In the genomic region with DNA sequence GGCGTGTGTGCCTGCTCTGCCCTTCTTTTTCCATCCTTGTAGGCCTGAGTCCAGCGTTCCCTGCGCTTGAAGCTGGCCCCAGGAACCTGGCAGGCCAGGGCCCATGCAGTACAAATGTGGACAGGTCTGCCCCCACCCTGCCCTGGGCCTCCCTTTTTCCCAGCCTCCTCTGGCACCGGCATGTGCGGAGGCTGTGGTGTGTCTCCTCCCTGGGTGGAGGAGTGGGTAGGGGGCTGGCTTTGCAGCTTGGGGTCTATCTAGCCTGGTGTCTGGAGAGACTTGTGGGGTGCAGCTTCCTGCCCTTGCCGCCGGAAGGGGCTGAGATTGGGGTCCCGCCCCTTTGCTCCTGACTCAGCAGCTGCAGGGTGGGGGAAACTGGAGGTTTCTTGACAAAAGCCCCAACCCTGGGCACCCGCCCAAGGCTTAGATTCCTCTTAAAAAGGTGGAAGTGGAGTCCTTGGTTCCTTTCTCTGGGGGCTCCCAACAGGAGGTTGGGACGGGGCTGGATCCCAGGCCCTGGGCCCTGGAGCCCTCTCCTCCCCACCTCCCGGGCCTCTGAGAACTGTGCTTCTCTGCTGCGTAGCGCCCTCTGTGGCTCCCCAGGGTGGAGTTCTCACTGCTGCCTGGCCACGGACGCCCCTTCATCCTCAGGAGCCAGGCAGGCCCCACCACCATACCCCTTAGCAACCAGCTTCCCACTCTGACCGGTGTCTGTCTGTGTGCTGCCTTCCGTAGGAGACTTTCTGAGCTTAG, we compare ENCODE assay signal across 10 cellular contexts. TPM values are rescaled to one million over a fixed set of nuclear protein-coding genes. Genes with fewer than 3 reads are reported as not detected.
DNase-seq lines count a peak whose midpoint lies in the region; ATAC-seq and TF ChIP-seq lines count a peak whose summit lies in the region.
"Had no signal": no experiment of that assay in that cellular context is flagged by ENCODE, and none has a peak within 500 bp of the region (broad histone marks: within the 10 kb centered on the region; RNA-seq: fewer than 3 reads in every experiment).

No MANE protein-coding gene starts in this region.

- peaks cover 100% of the 10 kb centered on the region for H4K20me1 ChIP-seq in SK-N-SH (ENCODE audit: insufficient read depth)

- no peak overlapping the region for H2AFZ ChIP-seq in SK-N-SH (ENCODE audit: low read depth)

- H3K9ac ChIP-seq in SK-N-SH: no peak overlapping the region

- H3K9me2 ChIP-seq in SK-N-SH: no peaks in the 10 kb centered on the region

- TF ChIP-seq RAD21 in SK-N-SH (IDR thresholded peaks at IDR 0.05; ENCODE audit: low read length): no peak

- WGBS in SK-N-SH (ENCODE audit: low lambda C conversion rate): 95% methylated on average over 14 of the region's 17 CpGs

- peaks cover 0 to 77% of the 10 kb centered on the region in 2 experiments; a peak in 1 of 4 replicates for H3K4me1 ChIP-seq in SK-N-SH (ENCODE audit: control insufficient read depth in 1 of 2, insufficient read depth in 2 of 2, low read depth in 1 of 2, low read length in 1 of 2)
- peaks cover 81 to 92% of the 10 kb centered on the region in 2 experiments for H3K4me1 ChIP-seq in neutrophil (ENCODE audit: control insufficient read depth in 1 of 2, insufficient read depth in 1 of 2, low read depth in 1 of 2, low read length in 1 of 2)

- H3K9me3 ChIP-seq in SK-N-SH (no peaks in the 10 kb centered on the region), neutrophil (no peaks in the 10 kb centered on the region)

- no peak overlapping the region for H3K27ac ChIP-seq in SK-N-SH (ENCODE audit: low read depth in 2 of 2, low read length in 1 of 2)
- H3K27ac ChIP-seq in neutrophil: peak overlapping the region; percentile 98

- H3F3A ChIP-seq in SK-N-SH (replicated peaks; ENCODE audit: insufficient read depth): no peaks in the 10 kb centered on the region

- no peaks in the 10 kb centered on the region for H3K27me3 ChIP-seq in SK-N-SH (ENCODE audit: insufficient read depth)
- H3K27me3 ChIP-seq in neutrophil: no peaks in the 10 kb centered on the region

- peaks cover 0 to 4% (median 2%) of the 10 kb centered on the region in 3 donors for H3K27me3 Mint-ChIP-seq in CD14-positive monocyte (ENCODE audit: low read depth in 3 of 3)
- no peaks in the 10 kb centered on the region for H3K27me3 Mint-ChIP-seq in dendritic cell treated with granulocyte-macrophage colony-stimulating factor and Interleukin-4, amounts not matched to agents 40 ng/mL and 50 ng/mL, for 4 days

- no peak overlapping the region for H3K4me2 ChIP-seq in SK-N-SH

- DNase-seq in CD14-positive monocyte (ENCODE audit: low spot score) (peak; percentile 83), SK-N-SH (no peak), T-helper 9 cell (no peak), cerebellum (ENCODE audit: low spot score) (no peak), retina (no peak)
- DNase-seq: DMS79, NCI-H1092 had no signal

- H3K4me1 Mint-ChIP-seq in CD14-positive monocyte: peaks cover 5% of the 10 kb centered on the region
- no peaks in the 10 kb centered on the region for H3K4me1 Mint-ChIP-seq in dendritic cell treated with granulocyte-macrophage colony-stimulating factor and Interleukin-4, amounts not matched to agents 40 ng/mL and 50 ng/mL, for 4 days (ENCODE audit: low read depth)

- H3K27ac Mint-ChIP-seq in CD14-positive monocyte: peak overlapping the region in 3 of 7 donors; percentile 97 to 98 (median 97)
- no peak overlapping the region for H3K27ac Mint-ChIP-seq in dendritic cell treated with granulocyte-macrophage colony-stimulating factor and Interleukin-4, amounts not matched to agents 40 ng/mL and 50 ng/mL, for 4 days

- no peaks in the 10 kb centered on the region for H3K9me3 Mint-ChIP-seq in CD14-positive monocyte
- H3K9me3 Mint-ChIP-seq in dendritic cell treated with granulocyte-macrophage colony-stimulating factor and Interleukin-4, amounts not matched to agents 40 ng/mL and 50 ng/mL, for 4 days: no peaks in the 10 kb centered on the region

- no peak for TF ChIP-seq EP300 in SK-N-SH (IDR thresholded peaks at IDR 0.05; ENCODE audit: borderline replicate concordance in 1 of 2, low read depth in 1 of 2, low read length in 1 of 2)

- CTCF ChIA-PET in SK-N-SH (lab: Yijun Ruan, JAX): interaction anchor here (0.6 to 2.7 kb wide), 8 partner anchors 9 to 174 kb away, joined by 3 to 11 read pairs (median 4); no protein-coding TSS in a partner anchor

- TF ChIP-seq CTCF in CD14-positive monocyte (IDR thresholded peaks at IDR 0.05): peak; percentile 22
- TF ChIP-seq CTCF in SK-N-SH (IDR thresholded peaks at IDR 0.05): peak; percentile 13; the same call in 1 of the 2 replicates
- TF ChIP-seq CTCF in neutrophil (IDR thresholded peaks at IDR 0.05): no peak

- peaks cover 51% of the 10 kb centered on the region for H3K79me2 ChIP-seq in SK-N-SH (ENCODE audit: insufficient read depth)

- H3K4me3 ChIP-seq in SK-N-SH (ENCODE audit: low read depth in 2 of 2, low read length in 1 of 2): no peak overlapping the region
- H3K4me3 ChIP-seq in neutrophil (ENCODE audit: low read depth in 1 of 2, low read length in 1 of 2): peak overlapping the region; percentile 58 to 60

- POLR2A ChIA-PET in SK-N-SH (lab: Yijun Ruan, JAX): no interaction called here

- ATAC-seq in GM21423 (IDR thresholded peaks at IDR 0.05; ENCODE audit: unreplicated experiment): no peak

- intact Hi-C loops in CD14-positive monocyte (cut with micrococcal nuclease): loop anchor here (5.0 kb wide), 2 partner anchors 33 to 63 kb away; no protein-coding TSS in a partner anchor
- intact Hi-C loops in dendritic cell treated with granulocyte-macrophage colony-stimulating factor and Interleukin-4, amounts not matched to agents 40 ng/mL and 50 ng/mL, for 4 days (cut with micrococcal nuclease): loop anchor here (5.0 to 10.0 kb wide), 2 partner anchors 61 to 172 kb away; no protein-coding TSS in a partner anchor

- H3K36me3 ChIP-seq in SK-N-SH (replicated peaks in 1 of 2; ENCODE audit: control insufficient read depth in 1 of 2, insufficient read depth in 2 of 2, low read length in 1 of 2): no peaks in the 10 kb centered on the region
- H3K36me3 ChIP-seq in neutrophil: peaks cover 10% of the 10 kb centered on the region

- peaks cover 4 to 29% of the 10 kb centered on the region in 2 donors for H3K36me3 Mint-ChIP-seq in CD14-positive monocyte
- H3K36me3 Mint-ChIP-seq in dendritic cell treated with granulocyte-macrophage colony-stimulating factor and Interleukin-4, amounts not matched to agents 40 ng/mL and 50 ng/mL, for 4 days (ENCODE audit: low read depth): peaks cover 31% of the 10 kb centered on the region

- peak overlapping the region; percentile 69 to 88 for H3K4me3 Mint-ChIP-seq in CD14-positive monocyte
- H3K4me3 Mint-ChIP-seq in dendritic cell treated with granulocyte-macrophage colony-stimulating factor and Interleukin-4, amounts not matched to agents 40 ng/mL and 50 ng/mL, for 4 days: peak overlapping the region; percentile 62

TF ChIP-seq in SK-N-SH, 30 proteins besides CTCF, POLR2A, EP300 and RAD21 (continues in another document):
- TF ChIP-seq POLR2AphosphoS5 (IDR thresholded peaks at IDR 0.05; ENCODE audit: low read depth, low read length) (no peak), RCOR1 (IDR thresholded peaks at IDR 0.05; ENCODE audit: low read length) (no peak), TCF12 (IDR thresholded peaks at IDR 0.05) (no peak), MXI1 (IDR thresholded peaks at IDR 0.05; ENCODE audit: low read depth, low read length) (no peak), EZH2phosphoT487 (IDR thresholded peaks at IDR 0.05; ENCODE audit: borderline replicate concordance, low read depth) (no peak), FOXM1 (IDR thresholded peaks at IDR 0.05; ENCODE audit: low read depth) (no peak), NRF1 (IDR thresholded peaks at IDR 0.05; ENCODE audit: low read depth, low read length) (no peak), TAF1 (IDR thresholded peaks at IDR 0.05; ENCODE audit: borderline replicate concordance, low read depth, low read length) (no peak)
- TF ChIP-seq, protein P1, sequence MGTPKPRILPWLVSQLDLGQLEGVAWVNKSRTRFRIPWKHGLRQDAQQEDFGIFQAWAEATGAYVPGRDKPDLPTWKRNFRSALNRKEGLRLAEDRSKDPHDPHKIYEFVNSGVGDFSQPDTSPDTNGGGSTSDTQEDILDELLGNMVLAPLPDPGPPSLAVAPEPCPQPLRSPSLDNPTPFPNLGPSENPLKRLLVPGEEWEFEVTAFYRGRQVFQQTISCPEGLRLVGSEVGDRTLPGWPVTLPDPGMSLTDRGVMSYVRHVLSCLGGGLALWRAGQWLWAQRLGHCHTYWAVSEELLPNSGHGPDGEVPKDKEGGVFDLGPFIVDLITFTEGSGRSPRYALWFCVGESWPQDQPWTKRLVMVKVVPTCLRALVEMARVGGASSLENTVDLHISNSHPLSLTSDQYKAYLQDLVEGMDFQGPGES (IDR thresholded peaks at IDR 0.05; ENCODE audit: low read depth, low read length): no peak
- TF ChIP-seq, protein P2, sequence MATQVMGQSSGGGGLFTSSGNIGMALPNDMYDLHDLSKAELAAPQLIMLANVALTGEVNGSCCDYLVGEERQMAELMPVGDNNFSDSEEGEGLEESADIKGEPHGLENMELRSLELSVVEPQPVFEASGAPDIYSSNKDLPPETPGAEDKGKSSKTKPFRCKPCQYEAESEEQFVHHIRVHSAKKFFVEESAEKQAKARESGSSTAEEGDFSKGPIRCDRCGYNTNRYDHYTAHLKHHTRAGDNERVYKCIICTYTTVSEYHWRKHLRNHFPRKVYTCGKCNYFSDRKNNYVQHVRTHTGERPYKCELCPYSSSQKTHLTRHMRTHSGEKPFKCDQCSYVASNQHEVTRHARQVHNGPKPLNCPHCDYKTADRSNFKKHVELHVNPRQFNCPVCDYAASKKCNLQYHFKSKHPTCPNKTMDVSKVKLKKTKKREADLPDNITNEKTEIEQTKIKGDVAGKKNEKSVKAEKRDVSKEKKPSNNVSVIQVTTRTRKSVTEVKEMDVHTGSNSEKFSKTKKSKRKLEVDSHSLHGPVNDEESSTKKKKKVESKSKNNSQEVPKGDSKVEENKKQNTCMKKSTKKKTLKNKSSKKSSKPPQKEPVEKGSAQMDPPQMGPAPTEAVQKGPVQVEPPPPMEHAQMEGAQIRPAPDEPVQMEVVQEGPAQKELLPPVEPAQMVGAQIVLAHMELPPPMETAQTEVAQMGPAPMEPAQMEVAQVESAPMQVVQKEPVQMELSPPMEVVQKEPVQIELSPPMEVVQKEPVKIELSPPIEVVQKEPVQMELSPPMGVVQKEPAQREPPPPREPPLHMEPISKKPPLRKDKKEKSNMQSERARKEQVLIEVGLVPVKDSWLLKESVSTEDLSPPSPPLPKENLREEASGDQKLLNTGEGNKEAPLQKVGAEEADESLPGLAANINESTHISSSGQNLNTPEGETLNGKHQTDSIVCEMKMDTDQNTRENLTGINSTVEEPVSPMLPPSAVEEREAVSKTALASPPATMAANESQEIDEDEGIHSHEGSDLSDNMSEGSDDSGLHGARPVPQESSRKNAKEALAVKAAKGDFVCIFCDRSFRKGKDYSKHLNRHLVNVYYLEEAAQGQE (IDR thresholded peaks at IDR 0.05; ENCODE audit: low read depth, low read length): no peak

RNA-seq across cellular contexts. Expression of a gene that starts 18.0 kb away (rescaled TPM):
- polyA plus RNA-seq in CD14-positive monocyte (10 to 100 TPM; 15.8 to 23.2 TPM), SK-N-SH (2012; rRNA removed) (5.2 and 7.6 TPM in 2 replicates)
- 3.4 and 5.5 TPM in 2 replicates for polyA plus RNA-seq in SK-N-SH (2012; cell fraction: cytosol; rRNA removed)
- 8.0 and 8.8 TPM in 2 replicates for polyA plus RNA-seq in SK-N-SH (2012; cell fraction: nucleus; rRNA removed)
- 5.7 TPM for total RNA-seq in cerebellum

Comparison
In these comparisons a context has a peak if more than half of its experiments do, and no peak if none do; other contexts are left out.
1. H3K4me3 ChIP-seq: peak in neutrophil (2 of 2); none in SK-N-SH (0 of 2).